In the genomic region with DNA sequence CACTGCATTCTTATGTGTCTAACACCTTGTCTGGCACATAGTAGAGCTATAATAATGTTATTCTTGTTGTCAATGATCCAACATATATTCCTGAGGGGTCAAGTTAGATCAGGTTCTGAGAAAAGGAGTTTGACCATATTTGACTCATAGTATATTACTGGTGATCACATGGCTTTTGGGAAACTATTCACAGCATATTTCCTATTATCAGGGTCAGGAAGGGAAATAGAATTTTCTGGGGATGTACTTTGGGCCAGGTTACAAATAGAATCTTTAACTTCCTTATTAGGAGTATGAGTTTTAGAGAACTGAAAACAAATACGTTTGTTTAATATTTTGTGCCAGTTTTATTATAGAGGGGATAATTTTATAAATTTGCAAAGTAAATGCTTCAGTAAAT, we compare ENCODE assay signal across 1 cellular context.
TF ChIP-seq lines count a peak whose summit lies in the region.

No MANE protein-coding gene starts in this region.

TF ChIP-seq in IMR-90, 13 proteins besides CTCF, POLR2A, EP300 and RAD21:
- TF ChIP-seq SMC3 (IDR thresholded peaks at IDR 0.05; ENCODE audit: low read depth, low read length) (no peak), BHLHE40 (IDR thresholded peaks at IDR 0.05; ENCODE audit: low read depth, low read length) (no peak), ELK1 (IDR thresholded peaks at IDR 0.05; ENCODE audit: borderline replicate concordance, low read depth, low read length) (no peak), CEBPB (IDR thresholded peaks at IDR 0.05; ENCODE audit: low read depth, low read length) (no peak), RCOR1 (IDR thresholded peaks at IDR 0.05; ENCODE audit: insufficient replicate concordance, low read length) (no peak), MXI1 (IDR thresholded peaks at IDR 0.05; ENCODE audit: borderline replicate concordance, low read depth, low read length) (no peak), CHD1 (IDR thresholded peaks at IDR 0.05; ENCODE audit: low read depth, low read length) (no peak), NFE2L2 (IDR thresholded peaks at IDR 0.05; ENCODE audit: low read depth, low read length) (no peak), FOS (IDR thresholded peaks at IDR 0.05; ENCODE audit: low read depth, low read length) (no peak), USF2 (IDR thresholded peaks at IDR 0.05; ENCODE audit: low read depth, low read length) (no peak), MAFK (IDR thresholded peaks at IDR 0.05; ENCODE audit: low read depth, low read length) (no peak), RFX5 (IDR thresholded peaks at IDR 0.05; ENCODE audit: low read depth, low read length) (no peak), MAZ (IDR thresholded peaks at IDR 0.05; ENCODE audit: borderline replicate concordance, low read depth, low read length) (no peak)
TF ChIP-seq in IMR-90: peak in this region for 0.
